In the genomic region with DNA sequence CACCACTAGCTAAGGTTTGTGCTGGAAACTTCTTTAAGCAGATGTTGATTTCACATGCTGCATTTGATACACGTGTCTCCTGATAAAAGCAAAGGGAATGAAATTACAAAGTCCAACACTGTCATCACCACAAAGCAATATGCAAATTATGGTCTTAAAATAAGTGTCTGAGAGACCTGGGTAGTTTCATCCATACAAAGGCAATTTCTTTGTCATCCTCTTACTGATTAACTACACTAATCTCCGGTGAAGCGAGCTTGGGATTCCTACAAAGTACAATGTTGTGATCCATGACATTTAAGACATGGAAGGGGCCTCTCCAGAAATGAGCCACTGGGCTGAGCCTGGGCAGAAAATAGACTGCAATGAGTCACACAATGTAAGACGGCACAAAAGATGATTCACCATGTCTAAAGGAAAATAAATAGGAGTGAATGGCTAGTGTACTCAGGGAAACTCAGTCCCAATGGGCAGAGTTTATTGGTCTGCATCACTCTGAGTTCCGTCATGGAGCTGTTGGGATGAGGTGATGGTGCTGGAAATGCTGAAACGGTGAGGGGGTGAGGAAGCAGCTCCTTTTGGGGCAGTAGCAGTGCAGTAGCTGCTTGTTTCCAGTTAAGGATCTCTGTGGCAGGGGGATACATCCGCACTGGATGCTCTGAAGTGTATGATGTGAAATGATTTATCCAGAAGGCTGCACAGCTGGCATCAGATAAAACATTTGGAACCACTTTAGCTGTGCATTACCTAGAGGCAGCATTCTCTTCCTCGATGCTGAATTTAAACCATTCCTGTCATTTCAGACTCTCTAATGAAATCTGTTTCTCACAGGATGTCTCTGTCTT, we compare ENCODE assay signal across 8 cellular contexts.
A peak's percentile ranks its signal among the peaks of the same experiment; 100 is the strongest.
DNase-seq lines count a peak whose midpoint lies in the region; ATAC-seq, FAIRE-seq and TF ChIP-seq lines count a peak whose summit lies in the region.

No MANE protein-coding gene starts in this region.

- H3K27me3 ChIP-seq in cardiac muscle cell (no peaks in the 10 kb centered on the region), stomach (no peaks in the 10 kb centered on the region)

- TF ChIP-seq POLR2A in stomach (IDR thresholded peaks at IDR 0.05) = no peak

- no peaks in the 10 kb centered on the region for H3K4me1 Mint-ChIP-seq in activated T-helper 2 cell treated with anti-CD3 and anti-CD28 coated beads, Interferon-gamma antibody, Interleukin-2, Interleukin-4, amounts not matched to agents 10 μg/mL and 5 μg/mL and 100 μg/mL, durations not matched to agents 14 hours and 24 hours and 36 hours (ENCODE audit: low read depth)

- H3K36me3 ChIP-seq in cardiac muscle cell (no peaks in the 10 kb centered on the region), stomach (no peaks in the 10 kb centered on the region)

- no peaks in the 10 kb centered on the region for H3K27me3 Mint-ChIP-seq in activated T-helper 2 cell treated with anti-CD3 and anti-CD28 coated beads, Interferon-gamma antibody, Interleukin-2, Interleukin-4, amounts not matched to agents 10 μg/mL and 5 μg/mL and 100 μg/mL, durations not matched to agents 14 hours and 24 hours and 36 hours (ENCODE audit: low read depth)

- H3K36me3 Mint-ChIP-seq in activated T-helper 2 cell treated with anti-CD3 and anti-CD28 coated beads, Interferon-gamma antibody, Interleukin-2, Interleukin-4, amounts not matched to agents 10 μg/mL and 5 μg/mL and 100 μg/mL, durations not matched to agents 14 hours and 24 hours and 36 hours (ENCODE audit: low read depth) = no peaks in the 10 kb centered on the region

- no peak overlapping the region for H3K4me3 Mint-ChIP-seq in activated T-helper 2 cell treated with anti-CD3 and anti-CD28 coated beads, Interferon-gamma antibody, Interleukin-2, Interleukin-4, amounts not matched to agents 10 μg/mL and 5 μg/mL and 100 μg/mL, durations not matched to agents 14 hours and 24 hours and 36 hours (ENCODE audit: low read depth)

- H3K9me3 ChIP-seq in cardiac muscle cell (ENCODE audit: low read depth) (no peaks in the 10 kb centered on the region), stomach (no peaks in the 10 kb centered on the region)

- FAIRE-seq in GM19239 (lab: Jason Lieb, UNC) = peak; percentile 96

- peak overlapping the region; percentile 75 for H3K27ac ChIP-seq in cardiac muscle cell
- H3K27ac ChIP-seq in stomach = peak overlapping the region in 3 of 5 donors; percentile 3 to 55 (median 3)

- H3K27ac Mint-ChIP-seq in activated T-helper 2 cell treated with anti-CD3 and anti-CD28 coated beads, Interferon-gamma antibody, Interleukin-2, Interleukin-4, amounts not matched to agents 10 μg/mL and 5 μg/mL and 100 μg/mL, durations not matched to agents 14 hours and 24 hours and 36 hours = no peak overlapping the region

- peaks cover 24% of the 10 kb centered on the region for H3K4me1 ChIP-seq in cardiac muscle cell (ENCODE audit: low read depth)
- peaks cover 0 to 19% (median 10%) of the 10 kb centered on the region in 4 donors for H3K4me1 ChIP-seq in stomach

- peak; percentile 91 for DNase-seq in ACHN
- DNase-seq in GM19239 (ENCODE audit: insufficient read length, low spot score) = no peak
- DNase-seq in SK-MEL-5 (ENCODE audit: low read depth, low spot score) = peak; percentile 62
- DNase-seq in cardiac muscle cell (ENCODE audit: low read depth in 1 of 2, low spot score in 1 of 2) = peak; percentile 37 to 83
- DNase-seq in stomach = no peak
- DNase-seq in activated T-helper 2 cell treated with anti-CD3 and anti-CD28 coated beads, Interferon-gamma antibody, Interleukin-2, Interleukin-4, amounts not matched to agents 10 μg/mL and 5 μg/mL and 100 μg/mL, durations not matched to agents 14 hours and 24 hours and 36 hours (ENCODE audit: low spot score) = no peak
- DNase-seq in activated CD4-positive, alpha-beta T cell treated with anti-CD3 and anti-CD28 coated beads, Interleukin-2, amount 50 U/mL, for 4 hours = no peak

- no peak for TF ChIP-seq EP300 in stomach (IDR thresholded peaks at IDR 0.05)

- TF ChIP-seq CTCF in cardiac muscle cell (IDR thresholded peaks at IDR 0.05; ENCODE audit: low read depth, low read length) (no peak), stomach (IDR thresholded peaks at IDR 0.05) (no peak)

- no peaks in the 10 kb centered on the region for H3K9me3 Mint-ChIP-seq in activated T-helper 2 cell treated with anti-CD3 and anti-CD28 coated beads, Interferon-gamma antibody, Interleukin-2, Interleukin-4, amounts not matched to agents 10 μg/mL and 5 μg/mL and 100 μg/mL, durations not matched to agents 14 hours and 24 hours and 36 hours

- no peak overlapping the region for H3K4me3 ChIP-seq in cardiac muscle cell
- no peak overlapping the region for H3K4me3 ChIP-seq in stomach

- WGBS in stomach, 5 donors = 43 to 59% (median 50%) methylated on average over 8 of the region's 8 CpGs

- intact Hi-C loops in stomach (cut with DNase I; ENCODE audit: low total_unique reads) = no loop called here
- intact Hi-C loops in activated T-helper 2 cell treated with anti-CD3 and anti-CD28 coated beads, Interferon-gamma antibody, Interleukin-2, Interleukin-4, amounts not matched to agents 10 μg/mL and 5 μg/mL and 100 μg/mL, durations not matched to agents 14 hours and 24 hours and 36 hours (cut with micrococcal nuclease) = no loop called here

- in situ Hi-C loops in ACHN (cut with HindIII; ENCODE audit: low pct_ligation_motif_present, low pct_unique_long_range_greater_than_20kb, low sequenced_read_pairs) = no loop called here
- in situ Hi-C loops in SK-MEL-5 (cut with HindIII; ENCODE audit: low pct_unique_long_range_greater_than_20kb, low sequenced_read_pairs) = no loop called here

- peak; percentile 72 for ATAC-seq in HG03097 (IDR thresholded peaks at IDR 0.05; ENCODE audit: low FRiP score, unreplicated experiment)

Comparison
In these comparisons a context has a peak if more than half of its experiments do, and no peak if none do; other contexts are left out.
1. DNase-seq: peak in ACHN (single experiment), SK-MEL-5 (single experiment) and cardiac muscle cell (2 of 2); none in GM19239 (single experiment), stomach (single experiment), activated T-helper 2 cell treated with anti-CD3 and anti-CD28 coated beads, Interferon-gamma antibody, Interleukin-2, Interleukin-4, amounts not matched to agents 10 μg/mL and 5 μg/mL and 100 μg/mL, durations not matched to agents 14 hours and 24 hours and 36 hours (single experiment) and activated CD4-positive, alpha-beta T cell treated with anti-CD3 and anti-CD28 coated beads, Interleukin-2, amount 50 U/mL, for 4 hours (0 of 2).